In the genomic region with DNA sequence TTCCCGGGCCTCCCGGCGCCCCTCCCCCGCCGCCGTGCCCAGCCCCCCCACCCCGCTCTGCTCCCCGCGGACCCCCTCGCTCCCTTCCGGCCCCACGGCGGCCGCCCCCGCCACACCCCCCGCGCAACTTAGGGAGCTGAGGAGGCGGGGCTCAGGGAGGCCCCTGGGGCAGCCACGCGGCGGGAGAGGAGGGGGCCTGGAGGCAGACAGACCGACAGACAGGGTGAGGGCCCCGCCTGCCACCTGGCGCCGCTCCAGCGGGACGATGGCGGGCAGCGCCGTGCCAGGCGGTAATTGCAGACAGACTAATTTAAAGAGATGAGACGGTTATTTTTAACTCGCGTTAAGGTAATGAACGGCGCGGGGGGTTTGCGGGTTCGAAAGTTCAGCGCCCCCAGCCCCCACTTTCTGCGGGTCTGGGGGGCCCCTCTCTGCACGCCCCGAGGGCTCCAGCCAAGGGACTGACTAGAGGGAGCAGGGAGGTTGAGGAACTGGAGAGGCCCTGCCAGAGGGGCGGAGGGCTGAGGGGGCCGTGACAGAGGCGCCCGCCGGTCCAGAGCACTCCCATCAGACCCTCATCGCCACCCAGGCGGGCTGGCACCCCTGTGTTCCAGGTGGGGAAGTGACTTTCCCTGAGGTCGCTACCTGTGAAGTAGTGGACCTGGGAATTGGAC, we compare ENCODE assay signal across 7 cellular contexts. TPM values are rescaled to one million over a fixed set of nuclear protein-coding genes. Genes with fewer than 3 reads are reported as not detected.
DNase-seq lines count a peak whose midpoint lies in the region; ATAC-seq, FAIRE-seq and TF ChIP-seq lines count a peak whose summit lies in the region.

No MANE protein-coding gene starts in this region.

- no peak for DNase-seq in bronchial epithelial cell (ENCODE audit: low read depth)

- H3K4me3 ChIP-seq in OCI-LY1 (ENCODE audit: low read depth, low read length, poor library complexity, severe bottlenecking) (peak overlapping the region; percentile 54), bronchial epithelial cell (ENCODE audit: low read depth, low read length) (peak overlapping the region; percentile 25)

- TF ChIP-seq CTCF in OCI-LY1 (IDR thresholded peaks at IDR 0.05; ENCODE audit: low read length) (no peak), bronchial epithelial cell (IDR thresholded peaks at IDR 0.05; ENCODE audit: insufficient read depth, low read length, severe bottlenecking) (no peak), nephron (IDR thresholded peaks at IDR 0.05; ENCODE audit: unreplicated experiment in 3 of 3) (no peak)

- H3K27ac Mint-ChIP-seq in IgD-negative memory B cell (no peak overlapping the region), nephron (peak overlapping the region in 1 of 3 experiments; percentile 68)

- no peaks in the 10 kb centered on the region for H3K36me3 ChIP-seq in OCI-LY1 (ENCODE audit: insufficient read depth, low read length)
- no peaks in the 10 kb centered on the region for H3K36me3 ChIP-seq in bronchial epithelial cell (ENCODE audit: control insufficient read depth, insufficient read depth, low read length)

- H3K9me2 ChIP-seq in OCI-LY1 (ENCODE audit: low read depth, low read length) = no peaks in the 10 kb centered on the region

- no peak overlapping the region for H2AFZ ChIP-seq in OCI-LY1 (ENCODE audit: low read length)

- no peaks in the 10 kb centered on the region for H4K20me1 ChIP-seq in OCI-LY1 (ENCODE audit: insufficient read depth, low read length)

- no peak overlapping the region for H3K27ac ChIP-seq in OCI-LY1 (ENCODE audit: low read depth, low read length, poor library complexity, severe bottlenecking)

- H3K9me3 Mint-ChIP-seq in IgD-negative memory B cell = no peaks in the 10 kb centered on the region
- H3K9me3 Mint-ChIP-seq in nephron = no peaks in the 10 kb centered on the region

- ATAC-seq in HG03354 (IDR thresholded peaks at IDR 0.05; ENCODE audit: poor library complexity, severe bottlenecking, unreplicated experiment) = no peak
- ATAC-seq in HG03439 (IDR thresholded peaks at IDR 0.05; ENCODE audit: unreplicated experiment) = no peak
- ATAC-seq in HG02571 (IDR thresholded peaks at IDR 0.05; ENCODE audit: unreplicated experiment) = no peak

- H3K4me3 Mint-ChIP-seq in IgD-negative memory B cell = peak overlapping the region in 3 of 4 donors; percentile 37 to 73 (median 46)
- H3K4me3 Mint-ChIP-seq in nephron = peak overlapping the region; percentile 72 to 81 (median 75)

- peak overlapping the region; percentile 31; the same call in 1 of the 2 replicates for H3K9ac ChIP-seq in OCI-LY1 (ENCODE audit: low read length)

- peaks cover 11% of the 10 kb centered on the region for H3K4me1 ChIP-seq in OCI-LY1 (ENCODE audit: insufficient read depth, low read length, severe bottlenecking)

- no peaks in the 10 kb centered on the region for H3F3A ChIP-seq in OCI-LY1 (ENCODE audit: insufficient read depth, low read length)

- no peaks in the 10 kb centered on the region for H3K79me2 ChIP-seq in OCI-LY1 (ENCODE audit: insufficient read depth, low read length)

- H3K4me1 Mint-ChIP-seq in IgD-negative memory B cell (peaks cover 0 to 4% (median 2%) of the 10 kb centered on the region in 3 donors), nephron (peaks cover 72% of the 10 kb centered on the region)

- no peaks in the 10 kb centered on the region for H3K9me3 ChIP-seq in OCI-LY1 (ENCODE audit: low read length)

- peaks cover 16% of the 10 kb centered on the region for H3K27me3 ChIP-seq in OCI-LY1 (ENCODE audit: insufficient read depth, low read length)
- peaks cover 23% of the 10 kb centered on the region for H3K27me3 ChIP-seq in bronchial epithelial cell (ENCODE audit: control insufficient read depth, insufficient read depth, low read length)

- H3K27me3 Mint-ChIP-seq in IgD-negative memory B cell (peaks cover 50% of the 10 kb centered on the region), nephron (ENCODE audit: low read depth) (peaks cover 32% of the 10 kb centered on the region)

- H3K36me3 Mint-ChIP-seq in IgD-negative memory B cell = peaks cover 4% of the 10 kb centered on the region
- no peaks in the 10 kb centered on the region for H3K36me3 Mint-ChIP-seq in nephron (ENCODE audit: low read depth)

- peak overlapping the region; percentile 70 for H3K4me2 ChIP-seq in OCI-LY1 (ENCODE audit: low read length)

- FAIRE-seq in bronchial epithelial cell (lab: Jason Lieb, UNC) = no peak

RNA-seq across cellular contexts. Expression of a gene that starts 5.3 kb away (rescaled TPM):
- polyA plus RNA-seq in IgD-negative memory B cell = not detected
- total RNA-seq in bronchial epithelial cell = 0.26 TPM in 1 of 2 replicates, not detected in the other
